15 cellular contexts compared by ENCODE assay signal in the genomic region with DNA sequence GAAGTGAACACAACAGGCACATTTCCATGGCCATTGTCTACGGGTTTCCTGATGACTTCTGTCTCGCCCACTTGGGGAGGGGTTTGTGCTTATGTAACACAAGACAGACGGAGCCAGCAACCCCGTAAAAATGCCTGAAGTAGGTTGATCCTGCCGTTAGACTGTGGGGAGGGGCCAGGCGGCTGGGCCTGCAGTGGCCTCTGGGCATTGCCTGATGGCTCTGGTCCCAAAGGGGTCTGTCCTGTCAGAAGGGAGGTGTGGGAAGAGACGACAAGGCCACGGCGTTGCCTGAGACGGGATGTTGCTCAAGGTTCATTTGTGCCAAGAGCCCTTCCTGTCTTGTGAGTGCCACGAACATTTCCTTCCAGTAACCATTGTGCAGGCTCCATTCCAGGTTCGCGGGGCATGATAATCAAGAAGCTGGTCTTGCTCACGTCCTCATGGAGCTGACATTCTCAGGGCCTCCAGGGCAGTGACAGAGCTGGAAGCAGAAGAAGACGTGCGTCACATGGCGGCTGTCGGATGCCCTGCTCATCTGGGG. TPM values are rescaled to one million over a fixed set of nuclear protein-coding genes. Genes with fewer than 3 reads are reported as not detected.
A peak's percentile ranks its signal among the peaks of the same experiment; 100 is the strongest.
DNase-seq lines count a peak whose midpoint lies in the region; ATAC-seq and TF ChIP-seq lines count a peak whose summit lies in the region.
"Had no signal": no experiment of that assay in that cellular context is flagged by ENCODE, and none has a peak within 500 bp of the region (broad histone marks: within the 10 kb centered on the region; RNA-seq: fewer than 3 reads in every experiment).

No MANE protein-coding gene starts in this region.

- H3K9me3 Mint-ChIP-seq in activated naive CD4-positive, alpha-beta T cell treated with anti-CD3 and anti-CD28 coated beads, Interleukin-2, amount 50 U/mL, for 72 hours: no peaks in the 10 kb centered on the region
- H3K9me3 Mint-ChIP-seq: activated naive CD8-positive, alpha-beta T cell treated with anti-CD3 and anti-CD28 coated beads, Interleukin-2, amount 10 ng/mL, durations not matched to agents 7 days and 5 days had no signal

- no peak for ATAC-seq in activated naive CD4-positive, alpha-beta T cell treated with anti-CD3 and anti-CD28 coated beads, Interleukin-2, amount 50 U/mL, for 72 hours
- ATAC-seq in GM19452 (IDR thresholded peaks at IDR 0.05; ENCODE audit: unreplicated experiment): no peak
- no peak for ATAC-seq in GM21786 (IDR thresholded peaks at IDR 0.05; ENCODE audit: unreplicated experiment)
- ATAC-seq: HCT116 had no signal

- DNase-seq in Kasumi-1 (lab: John Stamatoyannopoulos, UW): peak; percentile 80 to 88
- DNase-seq in cardiac fibroblast (ENCODE audit: low read depth in 2 of 2): peak; percentile 60 to 76
- DNase-seq in iPS-NIHi11 (ENCODE audit: low spot score): peak; percentile 40
- no peak for DNase-seq in activated naive CD4-positive, alpha-beta T cell treated with anti-CD3 and anti-CD28 coated beads, Interleukin-2, amount 50 U/mL, for 72 hours (ENCODE audit: low spot score in 2 of 2)
- no peak for DNase-seq in cortex of kidney (lab: John Stamatoyannopoulos, UW)
- DNase-seq: activated CD8-positive, alpha-beta memory T cell treated with anti-CD3 and anti-CD28 coated beads for 24 hours; activated naive CD8-positive, alpha-beta T cell treated with anti-CD3 and anti-CD28 coated beads, Interleukin-2, amount 10 ng/mL, durations not matched to agents 7 days and 5 days; NCI-H774 had no signal

- no peaks in the 10 kb centered on the region for H3K36me3 Mint-ChIP-seq in activated naive CD4-positive, alpha-beta T cell treated with anti-CD3 and anti-CD28 coated beads, Interleukin-2, amount 50 U/mL, for 72 hours

- TF ChIP-seq CTCF in cardiac fibroblast (IDR thresholded peaks at IDR 0.05; ENCODE audit: low read depth, low read length): no peak

- H3K4me3 ChIP-seq in cardiac fibroblast (replicated peaks in 1 of 2; ENCODE audit: low read depth in 2 of 2, low read length in 2 of 2) (no peak overlapping the region), skin epidermis (no peak overlapping the region)

- H3K27ac ChIP-seq in skin epidermis: peak overlapping the region in 15 of 21 experiments; percentile 1 to 78 (median 29)

- H3K27ac Mint-ChIP-seq in activated naive CD4-positive, alpha-beta T cell treated with anti-CD3 and anti-CD28 coated beads, Interleukin-2, amount 50 U/mL, for 72 hours: no peak overlapping the region

RNA-seq across cellular contexts. Expression of a gene that starts 44.7 kb away (rescaled TPM):
- total RNA-seq in activated naive CD4-positive, alpha-beta T cell treated with anti-CD3 and anti-CD28 coated beads, Interleukin-2, amount 50 U/mL, for 72 hours: 10 to 100 TPM; 15.4 to 24.4 TPM
- total RNA-seq: Caco-2 had no signal

RNA-seq across cellular contexts. Expression of a gene that starts 51.5 kb away (rescaled TPM):
- total RNA-seq in activated naive CD4-positive, alpha-beta T cell treated with anti-CD3 and anti-CD28 coated beads, Interleukin-2, amount 50 U/mL, for 72 hours: not detected
- total RNA-seq: activated naive CD8-positive, alpha-beta T cell treated with anti-CD3 and anti-CD28 coated beads, Interleukin-2, amount 10 ng/mL, durations not matched to agents 7 days and 5 days; osteoblast; temporal lobe had no signal

Comparison
In these comparisons a context has a peak if more than half of its experiments do, and no peak if none do; other contexts are left out.
1. DNase-seq: peak in Kasumi-1 (2 of 2), cardiac fibroblast (2 of 2) and iPS-NIHi11 (single experiment); none in activated naive CD4-positive, alpha-beta T cell treated with anti-CD3 and anti-CD28 coated beads, Interleukin-2, amount 50 U/mL, for 72 hours (0 of 2) and cortex of kidney (single experiment).